ENCODE assay signal across 20 cellular contexts in the genomic region with DNA sequence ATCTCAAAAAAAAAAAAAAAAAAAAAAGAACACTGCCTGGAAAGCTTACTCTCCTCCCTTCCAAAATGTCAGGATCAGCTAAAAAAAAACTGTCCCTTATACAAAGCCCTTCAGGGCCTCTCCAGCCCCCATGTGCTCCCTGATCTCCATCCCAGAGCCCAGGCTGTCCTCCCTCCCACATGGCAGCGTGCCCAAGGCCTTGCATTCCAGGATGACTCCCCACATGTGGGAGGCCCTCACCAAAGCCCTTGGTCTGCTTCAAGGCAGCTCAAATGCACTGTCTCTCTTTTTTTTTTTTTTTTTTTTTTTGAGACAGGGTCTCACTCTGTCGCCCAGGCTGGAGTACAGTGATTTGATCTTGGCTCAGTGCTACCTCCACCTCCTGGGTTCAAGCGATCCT. TPM values are rescaled to one million over a fixed set of nuclear protein-coding genes. Genes with fewer than 3 reads are reported as not detected.
DNase-seq lines count a peak whose midpoint lies in the region; ATAC-seq, FAIRE-seq and TF ChIP-seq lines count a peak whose summit lies in the region.
"Had no signal": no experiment of that assay in that cellular context is flagged by ENCODE, and none has a peak within 500 bp of the region (broad histone marks: within the 10 kb centered on the region; RNA-seq: fewer than 3 reads in every experiment).

No MANE protein-coding gene starts in this region.

- H3K4me1 ChIP-seq in A673 (ENCODE audit: insufficient read depth, low read length, poor library complexity, severe bottlenecking) (peaks cover 23% of the 10 kb centered on the region), HEK293 (ENCODE audit: control insufficient read depth, insufficient read depth, low read length) (peaks cover 10% of the 10 kb centered on the region), astrocyte (ENCODE audit: insufficient read depth, low read length) (peaks cover 16% of the 10 kb centered on the region), left lung (peaks cover 4 to 14% of the 10 kb centered on the region in 2 donors), Caco-2 (peaks cover 12% of the 10 kb centered on the region)

- H3K27ac Mint-ChIP-seq in astrocyte (ENCODE audit: unreplicated experiment) (no peak overlapping the region), Caco-2 (ENCODE audit: unreplicated experiment) (no peak overlapping the region)
- H3K27ac Mint-ChIP-seq: GM23338, memory B cell had no signal

- H3K36me3 Mint-ChIP-seq in astrocyte (ENCODE audit: low read depth, unreplicated experiment) (peaks cover 12% of the 10 kb centered on the region), Caco-2 (ENCODE audit: insufficient read depth, unreplicated experiment) (peaks cover 16% of the 10 kb centered on the region)
- H3K36me3 Mint-ChIP-seq: memory B cell had no signal

- no peak overlapping the region for H2AFZ ChIP-seq in astrocyte (ENCODE audit: low read depth, low read length)
- H2AFZ ChIP-seq: GM23338 had no signal

- H3K4me3 ChIP-seq in A673 (ENCODE audit: low read depth, low read length, poor library complexity, severe bottlenecking) = no peak overlapping the region
- H3K4me3 ChIP-seq in HEK293 (ENCODE audit: low read depth, low read length) = no peak overlapping the region
- no peak overlapping the region for H3K4me3 ChIP-seq in astrocyte (ENCODE audit: insufficient read depth, low read depth, low read length)
- no peak overlapping the region for H3K4me3 ChIP-seq in left lung
- no peak overlapping the region for H3K4me3 ChIP-seq in Caco-2 (ENCODE audit: low read depth, low read length)
- H3K4me3 ChIP-seq: pancreas had no signal

- POLR2A ChIA-PET in A673 (lab: Charles Lee; ENCODE audit: low non-redundant PET) = no interaction called here
- POLR2A ChIA-PET in HEK293 (lab: Yijun Ruan, JAX) = interaction anchor here (0.6 to 3.3 kb wide), 4 partner anchors 17 to 619 kb away, joined by 3 to 47 read pairs (median 6); no protein-coding TSS in a partner anchor
- POLR2A ChIA-PET in Caco-2 (lab: Charles Lee) = no interaction called here

- peak; percentile 35 for DNase-seq in A673 (ENCODE audit: low spot score)
- peak; percentile 42 for DNase-seq in astrocyte (ENCODE audit: low read depth)
- DNase-seq in left lung = peak; percentile 47 to 56
- DNase-seq in NOMO-1 treated with dmso at 0.1 percent for 144 hours (lab: John Stamatoyannopoulos, UW; ENCODE audit: unreplicated experiment) = no peak
- DNase-seq in stimulated activated naive CD4-positive, alpha-beta T cell (lab: John Stamatoyannopoulos, UW) = no peak
- no peak for DNase-seq in cardiac septum (ENCODE audit: low spot score)
- no peak for DNase-seq in Caco-2
- DNase-seq: activated CD4-positive, alpha-beta T cell treated with anti-CD3 and anti-CD28 coated beads, Interleukin-2, amount 50 U/mL, for 48 hours; activated gamma-delta T cell treated with Interleukin-2 at 50 U/mL for 16 hours; cerebellar nuclear complex; DMS153; NCI-H510A; T1000; trophoblast cell had no signal

- H4K20me1 ChIP-seq in astrocyte (ENCODE audit: insufficient read depth, low read length) = peaks cover 27% of the 10 kb centered on the region

- TF ChIP-seq CTCF in A673 (conservative IDR thresholded peaks at IDR 0.05; ENCODE audit: low read depth, low read length) (no peak), HEK293 (tag by site-specific recombination; IDR thresholded peaks at IDR 0.05) (no peak), astrocyte (IDR thresholded peaks at IDR 0.05; ENCODE audit: insufficient read depth, low read depth, low read length) (no peak), left lung (IDR thresholded peaks at IDR 0.05) (no peak), Caco-2 (IDR thresholded peaks at IDR 0.05; ENCODE audit: insufficient read depth in 1 of 2, low read depth in 1 of 2, low read length in 1 of 2, severe bottlenecking in 1 of 2, unreplicated experiment in 1 of 2) (no peak)

- H3K27ac ChIP-seq in A673 (ENCODE audit: low read depth, low read length, poor library complexity, severe bottlenecking) (no peak overlapping the region), HEK293 (ENCODE audit: extremely low read depth, low read depth, low read length) (no peak overlapping the region), astrocyte (ENCODE audit: low read depth, low read length) (no peak overlapping the region), left lung (no peak overlapping the region)
- H3K27ac ChIP-seq: epithelial cell of prostate, pancreas had no signal

- CTCF ChIA-PET in A673 (lab: Charles Lee) (interaction anchor here (0.6 kb wide), 1 partner anchor 88 kb away, joined by 4 read pairs; no protein-coding TSS in a partner anchor), HEK293 (lab: Yijun Ruan, JAX) (interaction anchor here (0.6 to 7.4 kb wide), 6 partner anchors 10 to 126 kb away, joined by 3 to 83 read pairs (median 5); partner anchors contain the start of gene GRIN2C), Caco-2 (lab: Charles Lee) (interaction anchor here (0.6 to 1.1 kb wide), 2 partner anchors 8 to 90 kb away, joined by 3 read pairs; no protein-coding TSS in a partner anchor)

- H3K27me3 ChIP-seq in A673 (replicated peaks; ENCODE audit: insufficient read depth, low read depth, low read length, poor library complexity) (no peaks in the 10 kb centered on the region), astrocyte (ENCODE audit: insufficient read depth, low read length) (no peaks in the 10 kb centered on the region), left lung (no peaks in the 10 kb centered on the region), Caco-2 (replicated peaks; ENCODE audit: control insufficient read depth, insufficient read depth, low read length) (no peaks in the 10 kb centered on the region)
- H3K27me3 ChIP-seq: pancreas had no signal

- H3K4me2 ChIP-seq in astrocyte (ENCODE audit: low read length) = no peak overlapping the region
- H3K4me2 ChIP-seq: GM23338 had no signal

- H3K4me3 Mint-ChIP-seq in astrocyte (ENCODE audit: unreplicated experiment) = peak overlapping the region; percentile 94
- H3K4me3 Mint-ChIP-seq in Caco-2 (ENCODE audit: unreplicated experiment) = no peak overlapping the region
- H3K4me3 Mint-ChIP-seq: memory B cell had no signal

- FAIRE-seq in astrocyte (lab: Jason Lieb, UNC) = no peak
- FAIRE-seq: pancreas had no signal

- peaks cover 9% of the 10 kb centered on the region for H3K79me2 ChIP-seq in astrocyte (ENCODE audit: insufficient read depth, low read length)

- H3K36me3 ChIP-seq in A673 (ENCODE audit: insufficient read depth, low read length, poor library complexity, severe bottlenecking) = no peaks in the 10 kb centered on the region
- H3K36me3 ChIP-seq in HEK293 (ENCODE audit: control insufficient read depth in 2 of 2, insufficient read depth in 1 of 2, low read length in 2 of 2) = peaks cover 0 to 49% of the 10 kb centered on the region in 2 experiments; a peak in 1 of 3 replicates
- no peaks in the 10 kb centered on the region for H3K36me3 ChIP-seq in astrocyte (ENCODE audit: insufficient read depth, low read length)
- no peaks in the 10 kb centered on the region for H3K36me3 ChIP-seq in left lung
- H3K36me3 ChIP-seq in Caco-2 (ENCODE audit: control insufficient read depth, insufficient read depth, low read length) = no peaks in the 10 kb centered on the region
- H3K36me3 ChIP-seq: pancreas had no signal

- BruUV-seq in A673 (replicated peaks; lab: Mats Ljungman, UMichigan) (no TSS peak), Caco-2 (replicated peaks; lab: Mats Ljungman, UMichigan) (no TSS peak)

- H3K9me3 Mint-ChIP-seq in astrocyte (ENCODE audit: unreplicated experiment) (no peaks in the 10 kb centered on the region), Caco-2 (ENCODE audit: unreplicated experiment) (no peaks in the 10 kb centered on the region)
- H3K9me3 Mint-ChIP-seq: memory B cell had no signal

- intact Hi-C loops in A673 (cut with micrococcal nuclease; ENCODE audit: unreplicated experiment) (no loop called here), left lung (cut with DNase I) (no loop called here), cardiac septum (cut with DNase I) (no loop called here), Caco-2 (cut with micrococcal nuclease; ENCODE audit: unreplicated experiment) (no loop called here)

- ATAC-seq in left lung = no peak
- ATAC-seq: GM23338, Panc1, pancreas had no signal

- H3K9ac ChIP-seq in astrocyte (ENCODE audit: low read length) = no peak overlapping the region

- H3K4me1 Mint-ChIP-seq in astrocyte (ENCODE audit: low read depth, unreplicated experiment) (peaks cover 14% of the 10 kb centered on the region), Caco-2 (ENCODE audit: low read depth, unreplicated experiment) (peaks cover 15% of the 10 kb centered on the region)

- H3K27me3 Mint-ChIP-seq in astrocyte (ENCODE audit: low read depth, unreplicated experiment) = no peaks in the 10 kb centered on the region
- no peaks in the 10 kb centered on the region for H3K27me3 Mint-ChIP-seq in Caco-2 (ENCODE audit: insufficient read depth, unreplicated experiment)
- H3K27me3 Mint-ChIP-seq: memory B cell had no signal

- H3K9me3 ChIP-seq in A673 (ENCODE audit: low read depth, low read length, poor library complexity, severe bottlenecking) (no peaks in the 10 kb centered on the region), HEK293 (ENCODE audit: control insufficient read depth, insufficient read depth, low read depth, low read length) (no peaks in the 10 kb centered on the region), astrocyte (ENCODE audit: insufficient read depth, low read depth, low read length) (no peaks in the 10 kb centered on the region), left lung (no peaks in the 10 kb centered on the region), Caco-2 (no peaks in the 10 kb centered on the region)
- H3K9me3 ChIP-seq: pancreas had no signal

TF ChIP-seq in HEK293, 187 proteins besides CTCF, POLR2A, EP300 and RAD21 (continues in another document):
- TF ChIP-seq ZNF76 (tag by site-specific recombination; IDR thresholded peaks at IDR 0.05; ENCODE audit: borderline replicate concordance, low read depth) (no peak), ZNF335 (tag by site-specific recombination; conservative IDR thresholded peaks at IDR 0.05) (peak; percentile 27; the same call in 1 of the 2 replicates), ZNF600 (tag by site-specific recombination; IDR thresholded peaks at IDR 0.05) (0 out of 2 replicates have a peak, but pooled peaks have one; percentile 17)

RNA-seq across cellular contexts. Expression of gene FDXR, which starts 2.3 kb away (rescaled TPM):
- total RNA-seq in A673 (2021) (17.8 and 22.3 TPM in 2 replicates), astrocyte (30.8 and 34.2 TPM in 2 replicates), left lung (10 to 100 TPM in 1 of 2 donors, 1 to 10 TPM in 1; 7.7 to 17.2 TPM), cardiac septum (3.9 TPM), Caco-2 (2022) (19.0 and 20.6 TPM in 2 replicates)

RNA-seq across cellular contexts. Expression of gene GRIN2C, which starts 10.8 kb away (rescaled TPM):
- total RNA-seq in A673 (2021) = 0.09 and 0.24 TPM in 2 replicates
- 0.50 and 1.0 TPM in 2 replicates for total RNA-seq in astrocyte
- total RNA-seq in left lung = under 1 TPM in 1 of 2 donors, not detected in 1; 0.26 TPM
- total RNA-seq in cardiac septum = 0.70 TPM
- total RNA-seq in Caco-2 (2022) = 4.8 and 5.2 TPM in 2 replicates

RNA-seq across cellular contexts. Expression of gene FADS6, which starts 22.9 kb away (rescaled TPM):
- total RNA-seq in A673 (2021) (not detected in 2 replicates), astrocyte (not detected in 2 replicates), left lung (not detected), cardiac septum (not detected), Caco-2 (2022) (2.6 and 3.1 TPM in 2 replicates)

RNA-seq across cellular contexts. Expression of gene USH1G, which starts 52.5 kb away (rescaled TPM):
- total RNA-seq in A673 (2021) (not detected in 2 replicates), astrocyte (0.14 TPM in 1 of 2 replicates, not detected in the other), left lung (not detected), cardiac septum (not detected), Caco-2 (2022) (0.48 and 0.77 TPM in 2 replicates)

RNA-seq across cellular contexts. Expression of gene OTOP2, which starts 53.6 kb away (rescaled TPM):
- total RNA-seq in A673 (2021) = not detected in 2 replicates
- not detected in 2 replicates for total RNA-seq in astrocyte
- not detected for total RNA-seq in left lung
- total RNA-seq in cardiac septum = not detected
- not detected in 2 replicates for total RNA-seq in Caco-2 (2022)
- total RNA-seq: GM23338, pancreas had no signal

Comparison
In these comparisons a context has a peak if more than half of its experiments do, and no peak if none do; other contexts are left out.
1. DNase-seq: peak in A673 (single experiment), astrocyte (single experiment) and left lung (2 of 2); none in NOMO-1 treated with dmso at 0.1 percent for 144 hours (single experiment), stimulated activated naive CD4-positive, alpha-beta T cell (0 of 6), cardiac septum (single experiment) and Caco-2 (0 of 2).